ENCODE assay signal across 18 cellular contexts in genomic region chr9:114016101-114016500, GRCh38.
"Had no signal": no experiment of that assay in that cellular context is flagged by ENCODE, and none has a peak within 500 bp of the region (broad histone marks: within the 10 kb centered on the region; RNA-seq: fewer than 3 reads in every experiment).

No MANE protein-coding gene starts in this region.

- H3K36me3 ChIP-seq: gastrocnemius medialis had no signal

- H3K27me3 Mint-ChIP-seq: activated CD8-positive, alpha-beta T cell treated with anti-CD3 and anti-CD28 coated beads for 36 hours; dendritic cell treated with granulocyte-macrophage colony-stimulating factor and Interleukin-4, amounts not matched to agents 40 ng/mL and 50 ng/mL, for 4 days; effector memory CD8-positive, alpha-beta T cell had no signal

- H3K4me3 Mint-ChIP-seq: activated CD8-positive, alpha-beta T cell treated with anti-CD3 and anti-CD28 coated beads for 36 hours; activated T-cell treated with anti-CD3 and anti-CD28 coated beads, Interleukin-2, amount 50 U/mL, for 72 hours; dendritic cell treated with granulocyte-macrophage colony-stimulating factor and Interleukin-4, amounts not matched to agents 40 ng/mL and 50 ng/mL, for 4 days; effector memory CD8-positive, alpha-beta T cell had no signal

- H3K27me3 ChIP-seq: brain microvascular endothelial cell, gastrocnemius medialis, suprapubic skin, upper lobe of left lung had no signal

- H3K4me1 ChIP-seq: gastrocnemius medialis, suprapubic skin, upper lobe of left lung had no signal

- H3K27ac Mint-ChIP-seq: activated CD8-positive, alpha-beta T cell treated with anti-CD3 and anti-CD28 coated beads for 36 hours; activated T-cell treated with anti-CD3 and anti-CD28 coated beads, Interleukin-2, amount 50 U/mL, for 72 hours; dendritic cell treated with granulocyte-macrophage colony-stimulating factor and Interleukin-4, amounts not matched to agents 40 ng/mL and 50 ng/mL, for 4 days; effector memory CD8-positive, alpha-beta T cell had no signal

- DNase-seq: activated CD8-positive, alpha-beta memory T cell treated with anti-CD3 and anti-CD28 coated beads, Interleukin-2, amount 50 U/mL, for 4 hours; activated CD8-positive, alpha-beta T cell treated with anti-CD3 and anti-CD28 coated beads for 36 hours; activated naive CD4-positive, alpha-beta T cell; activated T-cell treated with anti-CD3 and anti-CD28 coated beads, Interleukin-2, amount 50 U/mL, for 72 hours; anterior cingulate cortex; brain microvascular endothelial cell; effector memory CD8-positive, alpha-beta T cell; gastrocnemius medialis; left ventricle myocardium superior; mesenchymal stem cell; SIG-M5; stimulated activated CD4-positive, alpha-beta T cell treated with anti-CD3 and anti-CD28 coated beads, Interleukin-2, amount 100 ng/mL, for 48 hours; stimulated activated naive CD4-positive, alpha-beta T cell had no signal

- ATAC-seq: activated CD8-positive, alpha-beta T cell treated with anti-CD3 and anti-CD28 coated beads for 36 hours; activated T-cell treated with anti-CD3 and anti-CD28 coated beads, Interleukin-2, amount 50 U/mL, for 72 hours; effector memory CD8-positive, alpha-beta T cell; gastrocnemius medialis; left ventricle myocardium superior; sciatic nerve had no signal

- H3K27ac ChIP-seq: brain microvascular endothelial cell, gastrocnemius medialis, suprapubic skin, upper lobe of left lung, VCaP had no signal

- H3K4me3 ChIP-seq: gastrocnemius medialis, suprapubic skin, upper lobe of left lung had no signal

- H3K9me3 Mint-ChIP-seq: activated T-cell treated with anti-CD3 and anti-CD28 coated beads, Interleukin-2, amount 50 U/mL, for 72 hours; dendritic cell treated with granulocyte-macrophage colony-stimulating factor and Interleukin-4, amounts not matched to agents 40 ng/mL and 50 ng/mL, for 4 days; effector memory CD8-positive, alpha-beta T cell had no signal

- H3K9me3 ChIP-seq: gastrocnemius medialis, suprapubic skin, upper lobe of left lung had no signal
